ENCODE assay signal across 25 cellular contexts in genomic region chr20:16124491-16124890, GRCh38.
"Had no signal": no experiment of that assay in that cellular context is flagged by ENCODE, and none has a peak within 500 bp of the region (broad histone marks: within the 10 kb centered on the region; RNA-seq: fewer than 3 reads in every experiment).

No MANE protein-coding gene starts in this region.

- H3K36me3 ChIP-seq: esophagus muscularis mucosa, gastroesophageal sphincter, heart left ventricle, left lung, lower lobe of right lung had no signal

- FAIRE-seq: colon, endothelial cell of umbilical vein, frontal cortex, kidney had no signal

- DNase-seq: dermis blood vessel endothelial cell; dorsolateral prefrontal cortex; effector CD4-positive, alpha-beta T cell; effector memory CD4-positive, alpha-beta T cell; foreskin keratinocyte; heart left ventricle; hypothalamus; immature natural killer cell; islet precursor cell; kidney; kidney glomerular epithelial cell; left colon; left lung; left ventricle myocardium superior; lower lobe of right lung; mesenchymal stem cell; mucosa of descending colon; naive B cell had no signal

- ATAC-seq: gastroesophageal sphincter, heart left ventricle, left colon, left lung, left ventricle myocardium superior, lower lobe of right lung, mucosa of descending colon had no signal

- H3K27me3 ChIP-seq: esophagus muscularis mucosa, foreskin keratinocyte, gastroesophageal sphincter, hepatocyte, left lung had no signal

- H3K4me1 ChIP-seq: esophagus muscularis mucosa, gastroesophageal sphincter, left lung, lower lobe of right lung had no signal

- H3K9me3 ChIP-seq: esophagus muscularis mucosa, gastroesophageal sphincter, left lung, lower lobe of right lung, mucosa of descending colon had no signal

- H3K4me3 ChIP-seq: coronary artery, dorsolateral prefrontal cortex, esophagus muscularis mucosa, gastroesophageal sphincter, heart left ventricle, hepatocyte, left lung, lower lobe of right lung, mucosa of descending colon had no signal

- H3K27ac ChIP-seq: coronary artery, dorsolateral prefrontal cortex, esophagus muscularis mucosa, foreskin keratinocyte, gastroesophageal sphincter, heart left ventricle, left lung, lower lobe of right lung had no signal
